Comparison of ENCODE assay signal across 1 cellular context in the genomic region with DNA sequence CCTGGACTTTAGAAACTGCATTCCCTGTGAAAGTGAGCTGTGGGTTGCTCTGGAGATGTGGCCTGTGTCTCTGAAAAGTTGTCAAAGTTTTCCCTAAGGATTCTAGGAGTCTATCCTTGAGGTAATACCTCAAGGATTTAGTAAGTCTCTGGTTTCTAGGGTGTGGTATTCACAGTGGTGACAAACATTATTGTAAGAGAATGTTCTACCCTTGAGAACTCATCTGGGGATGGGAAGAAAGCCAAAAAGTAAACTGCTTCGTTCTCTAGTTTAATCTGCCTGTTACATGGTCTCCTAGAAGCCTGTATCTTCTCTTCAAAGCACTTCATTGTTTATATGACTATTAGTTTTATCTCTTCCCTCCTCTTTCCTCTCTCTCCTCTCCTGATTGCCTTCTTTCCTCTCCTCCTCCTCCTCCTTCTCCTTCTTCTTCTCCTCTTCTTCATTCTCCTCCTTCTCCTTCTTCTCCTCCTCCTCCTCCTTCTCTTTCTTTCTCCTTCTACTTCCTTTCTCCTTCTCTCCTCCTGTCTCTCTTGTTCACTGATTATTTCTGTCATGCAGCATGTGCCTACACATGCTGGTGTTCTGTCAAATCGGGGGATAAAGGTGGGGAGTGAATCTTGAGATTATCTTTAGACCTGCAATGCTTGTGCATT.
TF ChIP-seq lines count a peak whose summit lies in the region.

No MANE protein-coding gene starts in this region.

TF ChIP-seq in K562, 482 proteins besides CTCF, POLR2A, EP300 and RAD21 (continued from another document and continues in another):
- TF ChIP-seq, protein P1, sequence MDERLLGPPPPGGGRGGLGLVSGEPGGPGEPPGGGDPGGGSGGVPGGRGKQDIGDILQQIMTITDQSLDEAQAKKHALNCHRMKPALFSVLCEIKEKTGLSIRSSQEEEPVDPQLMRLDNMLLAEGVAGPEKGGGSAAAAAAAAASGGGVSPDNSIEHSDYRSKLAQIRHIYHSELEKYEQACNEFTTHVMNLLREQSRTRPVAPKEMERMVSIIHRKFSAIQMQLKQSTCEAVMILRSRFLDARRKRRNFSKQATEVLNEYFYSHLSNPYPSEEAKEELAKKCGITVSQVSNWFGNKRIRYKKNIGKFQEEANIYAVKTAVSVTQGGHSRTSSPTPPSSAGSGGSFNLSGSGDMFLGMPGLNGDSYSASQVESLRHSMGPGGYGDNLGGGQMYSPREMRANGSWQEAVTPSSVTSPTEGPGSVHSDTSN (CRISPR knock-in tag; IDR thresholded peaks at IDR 0.05; ENCODE audit: low read depth) = no peak
- TF ChIP-seq, protein P1 (tag; conservative IDR thresholded peaks at IDR 0.05; ENCODE audit: low read depth) = no peak
- TF ChIP-seq ZNF75A (CRISPR knock-in tag; IDR thresholded peaks at IDR 0.05) (no peak), FOXA1 (IDR thresholded peaks at IDR 0.05; ENCODE audit: borderline replicate concordance) (no peak), FOXJ3 (CRISPR knock-in tag; IDR thresholded peaks at IDR 0.05) (no peak), MAFF (IDR thresholded peaks at IDR 0.05; ENCODE audit: low read length) (no peak), CSDE1 (IDR thresholded peaks at IDR 0.05) (no peak), MCM2 (IDR thresholded peaks at IDR 0.05; ENCODE audit: low read depth) (no peak), ZNF717 (CRISPR knock-in tag; IDR thresholded peaks at IDR 0.05) (no peak), ZNF41 (CRISPR knock-in tag; conservative IDR thresholded peaks at IDR 0.05) (no peak), EGR1 (conservative IDR thresholded peaks at IDR 0.05) (no peak), POLR3A (IDR thresholded peaks at IDR 0.05; ENCODE audit: borderline replicate concordance, extremely low read depth, insufficient read depth, insufficient read length) (no peak), TOE1 (IDR thresholded peaks at IDR 0.05; ENCODE audit: borderline replicate concordance) (no peak), TOE1 (CRISPR knock-in tag; IDR thresholded peaks at IDR 0.05; ENCODE audit: borderline replicate concordance, low read depth) (no peak), KAT2B (IDR thresholded peaks at IDR 0.05; ENCODE audit: low read depth, low read length) (no peak), C11orf30 (IDR thresholded peaks at IDR 0.05; ENCODE audit: low read depth) (no peak), HEY1 (CRISPR knock-in tag; IDR thresholded peaks at IDR 0.05; ENCODE audit: borderline replicate concordance) (no peak)
- TF ChIP-seq, protein P2, sequence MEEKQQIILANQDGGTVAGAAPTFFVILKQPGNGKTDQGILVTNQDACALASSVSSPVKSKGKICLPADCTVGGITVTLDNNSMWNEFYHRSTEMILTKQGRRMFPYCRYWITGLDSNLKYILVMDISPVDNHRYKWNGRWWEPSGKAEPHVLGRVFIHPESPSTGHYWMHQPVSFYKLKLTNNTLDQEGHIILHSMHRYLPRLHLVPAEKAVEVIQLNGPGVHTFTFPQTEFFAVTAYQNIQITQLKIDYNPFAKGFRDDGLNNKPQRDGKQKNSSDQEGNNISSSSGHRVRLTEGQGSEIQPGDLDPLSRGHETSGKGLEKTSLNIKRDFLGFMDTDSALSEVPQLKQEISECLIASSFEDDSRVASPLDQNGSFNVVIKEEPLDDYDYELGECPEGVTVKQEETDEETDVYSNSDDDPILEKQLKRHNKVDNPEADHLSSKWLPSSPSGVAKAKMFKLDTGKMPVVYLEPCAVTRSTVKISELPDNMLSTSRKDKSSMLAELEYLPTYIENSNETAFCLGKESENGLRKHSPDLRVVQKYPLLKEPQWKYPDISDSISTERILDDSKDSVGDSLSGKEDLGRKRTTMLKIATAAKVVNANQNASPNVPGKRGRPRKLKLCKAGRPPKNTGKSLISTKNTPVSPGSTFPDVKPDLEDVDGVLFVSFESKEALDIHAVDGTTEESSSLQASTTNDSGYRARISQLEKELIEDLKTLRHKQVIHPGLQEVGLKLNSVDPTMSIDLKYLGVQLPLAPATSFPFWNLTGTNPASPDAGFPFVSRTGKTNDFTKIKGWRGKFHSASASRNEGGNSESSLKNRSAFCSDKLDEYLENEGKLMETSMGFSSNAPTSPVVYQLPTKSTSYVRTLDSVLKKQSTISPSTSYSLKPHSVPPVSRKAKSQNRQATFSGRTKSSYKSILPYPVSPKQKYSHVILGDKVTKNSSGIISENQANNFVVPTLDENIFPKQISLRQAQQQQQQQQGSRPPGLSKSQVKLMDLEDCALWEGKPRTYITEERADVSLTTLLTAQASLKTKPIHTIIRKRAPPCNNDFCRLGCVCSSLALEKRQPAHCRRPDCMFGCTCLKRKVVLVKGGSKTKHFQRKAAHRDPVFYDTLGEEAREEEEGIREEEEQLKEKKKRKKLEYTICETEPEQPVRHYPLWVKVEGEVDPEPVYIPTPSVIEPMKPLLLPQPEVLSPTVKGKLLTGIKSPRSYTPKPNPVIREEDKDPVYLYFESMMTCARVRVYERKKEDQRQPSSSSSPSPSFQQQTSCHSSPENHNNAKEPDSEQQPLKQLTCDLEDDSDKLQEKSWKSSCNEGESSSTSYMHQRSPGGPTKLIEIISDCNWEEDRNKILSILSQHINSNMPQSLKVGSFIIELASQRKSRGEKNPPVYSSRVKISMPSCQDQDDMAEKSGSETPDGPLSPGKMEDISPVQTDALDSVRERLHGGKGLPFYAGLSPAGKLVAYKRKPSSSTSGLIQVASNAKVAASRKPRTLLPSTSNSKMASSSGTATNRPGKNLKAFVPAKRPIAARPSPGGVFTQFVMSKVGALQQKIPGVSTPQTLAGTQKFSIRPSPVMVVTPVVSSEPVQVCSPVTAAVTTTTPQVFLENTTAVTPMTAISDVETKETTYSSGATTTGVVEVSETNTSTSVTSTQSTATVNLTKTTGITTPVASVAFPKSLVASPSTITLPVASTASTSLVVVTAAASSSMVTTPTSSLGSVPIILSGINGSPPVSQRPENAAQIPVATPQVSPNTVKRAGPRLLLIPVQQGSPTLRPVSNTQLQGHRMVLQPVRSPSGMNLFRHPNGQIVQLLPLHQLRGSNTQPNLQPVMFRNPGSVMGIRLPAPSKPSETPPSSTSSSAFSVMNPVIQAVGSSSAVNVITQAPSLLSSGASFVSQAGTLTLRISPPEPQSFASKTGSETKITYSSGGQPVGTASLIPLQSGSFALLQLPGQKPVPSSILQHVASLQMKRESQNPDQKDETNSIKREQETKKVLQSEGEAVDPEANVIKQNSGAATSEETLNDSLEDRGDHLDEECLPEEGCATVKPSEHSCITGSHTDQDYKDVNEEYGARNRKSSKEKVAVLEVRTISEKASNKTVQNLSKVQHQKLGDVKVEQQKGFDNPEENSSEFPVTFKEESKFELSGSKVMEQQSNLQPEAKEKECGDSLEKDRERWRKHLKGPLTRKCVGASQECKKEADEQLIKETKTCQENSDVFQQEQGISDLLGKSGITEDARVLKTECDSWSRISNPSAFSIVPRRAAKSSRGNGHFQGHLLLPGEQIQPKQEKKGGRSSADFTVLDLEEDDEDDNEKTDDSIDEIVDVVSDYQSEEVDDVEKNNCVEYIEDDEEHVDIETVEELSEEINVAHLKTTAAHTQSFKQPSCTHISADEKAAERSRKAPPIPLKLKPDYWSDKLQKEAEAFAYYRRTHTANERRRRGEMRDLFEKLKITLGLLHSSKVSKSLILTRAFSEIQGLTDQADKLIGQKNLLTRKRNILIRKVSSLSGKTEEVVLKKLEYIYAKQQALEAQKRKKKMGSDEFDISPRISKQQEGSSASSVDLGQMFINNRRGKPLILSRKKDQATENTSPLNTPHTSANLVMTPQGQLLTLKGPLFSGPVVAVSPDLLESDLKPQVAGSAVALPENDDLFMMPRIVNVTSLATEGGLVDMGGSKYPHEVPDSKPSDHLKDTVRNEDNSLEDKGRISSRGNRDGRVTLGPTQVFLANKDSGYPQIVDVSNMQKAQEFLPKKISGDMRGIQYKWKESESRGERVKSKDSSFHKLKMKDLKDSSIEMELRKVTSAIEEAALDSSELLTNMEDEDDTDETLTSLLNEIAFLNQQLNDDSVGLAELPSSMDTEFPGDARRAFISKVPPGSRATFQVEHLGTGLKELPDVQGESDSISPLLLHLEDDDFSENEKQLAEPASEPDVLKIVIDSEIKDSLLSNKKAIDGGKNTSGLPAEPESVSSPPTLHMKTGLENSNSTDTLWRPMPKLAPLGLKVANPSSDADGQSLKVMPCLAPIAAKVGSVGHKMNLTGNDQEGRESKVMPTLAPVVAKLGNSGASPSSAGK (IDR thresholded peaks at IDR 0.05) = peak; percentile 85
- TF ChIP-seq, protein P3, sequence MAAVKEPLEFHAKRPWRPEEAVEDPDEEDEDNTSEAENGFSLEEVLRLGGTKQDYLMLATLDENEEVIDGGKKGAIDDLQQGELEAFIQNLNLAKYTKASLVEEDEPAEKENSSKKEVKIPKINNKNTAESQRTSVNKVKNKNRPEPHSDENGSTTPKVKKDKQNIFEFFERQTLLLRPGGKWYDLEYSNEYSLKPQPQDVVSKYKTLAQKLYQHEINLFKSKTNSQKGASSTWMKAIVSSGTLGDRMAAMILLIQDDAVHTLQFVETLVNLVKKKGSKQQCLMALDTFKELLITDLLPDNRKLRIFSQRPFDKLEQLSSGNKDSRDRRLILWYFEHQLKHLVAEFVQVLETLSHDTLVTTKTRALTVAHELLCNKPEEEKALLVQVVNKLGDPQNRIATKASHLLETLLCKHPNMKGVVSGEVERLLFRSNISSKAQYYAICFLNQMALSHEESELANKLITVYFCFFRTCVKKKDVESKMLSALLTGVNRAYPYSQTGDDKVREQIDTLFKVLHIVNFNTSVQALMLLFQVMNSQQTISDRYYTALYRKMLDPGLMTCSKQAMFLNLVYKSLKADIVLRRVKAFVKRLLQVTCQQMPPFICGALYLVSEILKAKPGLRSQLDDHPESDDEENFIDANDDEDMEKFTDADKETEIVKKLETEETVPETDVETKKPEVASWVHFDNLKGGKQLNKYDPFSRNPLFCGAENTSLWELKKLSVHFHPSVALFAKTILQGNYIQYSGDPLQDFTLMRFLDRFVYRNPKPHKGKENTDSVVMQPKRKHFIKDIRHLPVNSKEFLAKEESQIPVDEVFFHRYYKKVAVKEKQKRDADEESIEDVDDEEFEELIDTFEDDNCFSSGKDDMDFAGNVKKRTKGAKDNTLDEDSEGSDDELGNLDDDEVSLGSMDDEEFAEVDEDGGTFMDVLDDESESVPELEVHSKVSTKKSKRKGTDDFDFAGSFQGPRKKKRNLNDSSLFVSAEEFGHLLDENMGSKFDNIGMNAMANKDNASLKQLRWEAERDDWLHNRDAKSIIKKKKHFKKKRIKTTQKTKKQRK (IDR thresholded peaks at IDR 0.05; ENCODE audit: borderline replicate concordance, low read depth, low read length) = no peak
- TF ChIP-seq, protein P4, sequence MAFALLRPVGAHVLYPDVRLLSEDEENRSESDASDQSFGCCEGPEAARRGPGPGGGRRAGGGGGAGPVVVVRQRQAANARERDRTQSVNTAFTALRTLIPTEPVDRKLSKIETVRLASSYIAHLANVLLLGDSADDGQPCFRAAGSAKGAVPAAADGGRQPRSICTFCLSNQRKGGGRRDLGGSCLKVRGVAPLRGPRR (CRISPR knock-in tag; IDR thresholded peaks at IDR 0.05) = no peak
- TF ChIP-seq, protein P5, sequence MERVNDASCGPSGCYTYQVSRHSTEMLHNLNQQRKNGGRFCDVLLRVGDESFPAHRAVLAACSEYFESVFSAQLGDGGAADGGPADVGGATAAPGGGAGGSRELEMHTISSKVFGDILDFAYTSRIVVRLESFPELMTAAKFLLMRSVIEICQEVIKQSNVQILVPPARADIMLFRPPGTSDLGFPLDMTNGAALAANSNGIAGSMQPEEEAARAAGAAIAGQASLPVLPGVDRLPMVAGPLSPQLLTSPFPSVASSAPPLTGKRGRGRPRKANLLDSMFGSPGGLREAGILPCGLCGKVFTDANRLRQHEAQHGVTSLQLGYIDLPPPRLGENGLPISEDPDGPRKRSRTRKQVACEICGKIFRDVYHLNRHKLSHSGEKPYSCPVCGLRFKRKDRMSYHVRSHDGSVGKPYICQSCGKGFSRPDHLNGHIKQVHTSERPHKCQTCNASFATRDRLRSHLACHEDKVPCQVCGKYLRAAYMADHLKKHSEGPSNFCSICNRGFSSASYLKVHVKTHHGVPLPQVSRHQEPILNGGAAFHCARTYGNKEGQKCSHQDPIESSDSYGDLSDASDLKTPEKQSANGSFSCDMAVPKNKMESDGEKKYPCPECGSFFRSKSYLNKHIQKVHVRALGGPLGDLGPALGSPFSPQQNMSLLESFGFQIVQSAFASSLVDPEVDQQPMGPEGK (CRISPR knock-in tag; IDR thresholded peaks at IDR 0.05; ENCODE audit: borderline replicate concordance) = no peak
- TF ChIP-seq, protein P6, sequence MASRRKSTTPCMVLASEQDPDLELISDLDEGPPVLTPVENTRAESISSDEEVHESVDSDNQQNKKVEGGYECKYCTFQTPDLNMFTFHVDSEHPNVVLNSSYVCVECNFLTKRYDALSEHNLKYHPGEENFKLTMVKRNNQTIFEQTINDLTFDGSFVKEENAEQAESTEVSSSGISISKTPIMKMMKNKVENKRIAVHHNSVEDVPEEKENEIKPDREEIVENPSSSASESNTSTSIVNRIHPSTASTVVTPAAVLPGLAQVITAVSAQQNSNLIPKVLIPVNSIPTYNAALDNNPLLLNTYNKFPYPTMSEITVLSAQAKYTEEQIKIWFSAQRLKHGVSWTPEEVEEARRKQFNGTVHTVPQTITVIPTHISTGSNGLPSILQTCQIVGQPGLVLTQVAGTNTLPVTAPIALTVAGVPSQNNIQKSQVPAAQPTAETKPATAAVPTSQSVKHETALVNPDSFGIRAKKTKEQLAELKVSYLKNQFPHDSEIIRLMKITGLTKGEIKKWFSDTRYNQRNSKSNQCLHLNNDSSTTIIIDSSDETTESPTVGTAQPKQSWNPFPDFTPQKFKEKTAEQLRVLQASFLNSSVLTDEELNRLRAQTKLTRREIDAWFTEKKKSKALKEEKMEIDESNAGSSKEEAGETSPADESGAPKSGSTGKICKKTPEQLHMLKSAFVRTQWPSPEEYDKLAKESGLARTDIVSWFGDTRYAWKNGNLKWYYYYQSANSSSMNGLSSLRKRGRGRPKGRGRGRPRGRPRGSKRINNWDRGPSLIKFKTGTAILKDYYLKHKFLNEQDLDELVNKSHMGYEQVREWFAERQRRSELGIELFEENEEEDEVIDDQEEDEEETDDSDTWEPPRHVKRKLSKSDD (conservative IDR thresholded peaks at IDR 0.05; ENCODE audit: low read length) = no peak
- TF ChIP-seq, protein P7, sequence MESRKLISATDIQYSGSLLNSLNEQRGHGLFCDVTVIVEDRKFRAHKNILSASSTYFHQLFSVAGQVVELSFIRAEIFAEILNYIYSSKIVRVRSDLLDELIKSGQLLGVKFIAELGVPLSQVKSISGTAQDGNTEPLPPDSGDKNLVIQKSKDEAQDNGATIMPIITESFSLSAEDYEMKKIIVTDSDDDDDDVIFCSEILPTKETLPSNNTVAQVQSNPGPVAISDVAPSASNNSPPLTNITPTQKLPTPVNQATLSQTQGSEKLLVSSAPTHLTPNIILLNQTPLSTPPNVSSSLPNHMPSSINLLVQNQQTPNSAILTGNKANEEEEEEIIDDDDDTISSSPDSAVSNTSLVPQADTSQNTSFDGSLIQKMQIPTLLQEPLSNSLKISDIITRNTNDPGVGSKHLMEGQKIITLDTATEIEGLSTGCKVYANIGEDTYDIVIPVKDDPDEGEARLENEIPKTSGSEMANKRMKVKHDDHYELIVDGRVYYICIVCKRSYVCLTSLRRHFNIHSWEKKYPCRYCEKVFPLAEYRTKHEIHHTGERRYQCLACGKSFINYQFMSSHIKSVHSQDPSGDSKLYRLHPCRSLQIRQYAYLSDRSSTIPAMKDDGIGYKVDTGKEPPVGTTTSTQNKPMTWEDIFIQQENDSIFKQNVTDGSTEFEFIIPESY (CRISPR knock-in tag; IDR thresholded peaks at IDR 0.05) = no peak
